In genomic region chr10:120942806-120943413, GRCh38 we compare ENCODE assay signal across 8 cellular contexts.
A peak's percentile ranks its signal among the peaks of the same experiment; 100 is the strongest.
DNase-seq lines count a peak whose midpoint lies in the region; ATAC-seq and TF ChIP-seq lines count a peak whose summit lies in the region.

No MANE protein-coding gene starts in this region.

- H3K4me1 ChIP-seq in upper lobe of left lung: peaks cover 0 to 10% (median 6%) of the 10 kb centered on the region in 4 donors

- ATAC-seq in GM21786 (IDR thresholded peaks at IDR 0.05; ENCODE audit: unreplicated experiment) (peak; percentile 86), upper lobe of left lung (ENCODE audit: low FRiP score in 2 of 2) (peak; percentile 82 to 94)

- H3K9ac ChIP-seq in SK-N-MC (ENCODE audit: insufficient read length): no peak overlapping the region

- H3K9me3 ChIP-seq in SK-N-MC (ENCODE audit: low read depth, low read length): no peaks in the 10 kb centered on the region
- no peaks in the 10 kb centered on the region for H3K9me3 ChIP-seq in upper lobe of left lung

- H3K27ac ChIP-seq in SK-N-MC: no peak overlapping the region
- H3K27ac ChIP-seq in upper lobe of left lung: no peak overlapping the region

- peak; percentile 99 for TF ChIP-seq CTCF in LNCaP clone FGC (IDR thresholded peaks at IDR 0.05; ENCODE audit: control insufficient read depth, extremely low read depth, insufficient read depth)
- peak; percentile 69 to 96 (median 86) for TF ChIP-seq CTCF in upper lobe of left lung (IDR thresholded peaks at IDR 0.05)

- 19 to 31% methylated on average over 14 to 23 of the region's 23 CpGs for WGBS in upper lobe of left lung, 2 donors

- TF ChIP-seq POLR2A in upper lobe of left lung (IDR thresholded peaks at IDR 0.05): no peak

- TF ChIP-seq EP300 in upper lobe of left lung (IDR thresholded peaks at IDR 0.05): no peak

- peak; percentile 72 for DNase-seq in Daoy (ENCODE audit: low read depth)
- peak; percentile 45 for DNase-seq in LNCaP clone FGC (ENCODE audit: low read depth)
- peak; percentile 12 for DNase-seq in SK-N-MC (ENCODE audit: low read depth, low spot score)
- peak; percentile 76 for DNase-seq in activated naive CD4-positive, alpha-beta T cell treated with Interleukin-2 at 50 U/mL for 16 hours
- DNase-seq in globus pallidus (ENCODE audit: low spot score): peak; percentile 88
- DNase-seq in pons (ENCODE audit: low spot score): peak; percentile 84
- peak; percentile 83 to 92 for DNase-seq in upper lobe of left lung

- H3K36me3 ChIP-seq in SK-N-MC (ENCODE audit: insufficient read depth, low read length): no peaks in the 10 kb centered on the region
- H3K36me3 ChIP-seq in upper lobe of left lung: no peaks in the 10 kb centered on the region

- H3K4me3 ChIP-seq in LNCaP clone FGC (ENCODE audit: low read depth, low read length) (no peak overlapping the region), SK-N-MC (no peak overlapping the region), upper lobe of left lung (no peak overlapping the region)

- H3K27me3 ChIP-seq in upper lobe of left lung: no peaks in the 10 kb centered on the region

Comparison
In these comparisons a context has a peak if more than half of its experiments do, and no peak if none do; other contexts are left out.
1. DNase-seq: peak in every context shown above with its lines; median percentile 88 in globus pallidus; 88 in upper lobe of left lung; 84 in pons; 76 in activated naive CD4-positive, alpha-beta T cell treated with Interleukin-2 at 50 U/mL for 16 hours; 72 in Daoy; 45 in LNCaP clone FGC; 12 in SK-N-MC.